Comparison of ENCODE assay signal across 37 cellular contexts in genomic region chr17:65604070-65604469, GRCh38. TPM values are rescaled to one million over a fixed set of nuclear protein-coding genes. Genes with fewer than 3 reads are reported as not detected.
A peak's percentile ranks its signal among the peaks of the same experiment; 100 is the strongest.
DNase-seq lines count a peak whose midpoint lies in the region; FAIRE-seq and TF ChIP-seq lines count a peak whose summit lies in the region.
"Had no signal": no experiment of that assay in that cellular context is flagged by ENCODE, and none has a peak within 500 bp of the region (broad histone marks: within the 10 kb centered on the region; RNA-seq: fewer than 3 reads in every experiment).

No MANE protein-coding gene starts in this region.

- peaks cover 2% of the 10 kb centered on the region for H3K9me3 Mint-ChIP-seq in astrocyte (ENCODE audit: unreplicated experiment)
- H3K9me3 Mint-ChIP-seq: CD4-positive, alpha-beta T cell; naive thymus-derived CD8-positive, alpha-beta T cell; stimulated activated memory B cell treated with anti-CD40 and anti-IgM and Interleukin-4, amounts not matched to agents 10 μg/mL and 1 μg/mL and 100 μg/mL, for 72 hours; T-helper 2 cell treated with Interferon-gamma antibody and Interleukin-4, amounts not matched to agents 5 μg/mL and 100 μg/mL, for 36 hours had no signal

- no peak overlapping the region for H3K27ac Mint-ChIP-seq in astrocyte (ENCODE audit: unreplicated experiment)
- H3K27ac Mint-ChIP-seq: activated CD4-positive, alpha-beta T cell treated with anti-CD3 and anti-CD28 coated beads for 36 hours; activated naive CD8-positive, alpha-beta T cell; CD4-positive, alpha-beta T cell; dendritic cell treated with granulocyte-macrophage colony-stimulating factor and Interleukin-4, amounts not matched to agents 40 ng/mL and 50 ng/mL, for 4 days; naive thymus-derived CD8-positive, alpha-beta T cell; stimulated activated memory B cell treated with anti-CD40 and anti-IgM and Interleukin-4, amounts not matched to agents 10 μg/mL and 1 μg/mL and 100 μg/mL, for 72 hours; T-helper 2 cell treated with Interferon-gamma antibody and Interleukin-4, amounts not matched to agents 5 μg/mL and 100 μg/mL, for 36 hours had no signal

- no peak overlapping the region for H3K27ac ChIP-seq in right atrium auricular region
- no peak overlapping the region for H3K27ac ChIP-seq in astrocyte (ENCODE audit: low read depth, low read length)
- H3K27ac ChIP-seq in Peyer's patch: no peak overlapping the region
- H3K27ac ChIP-seq: esophagus squamous epithelium, heart right ventricle, prostate gland had no signal

- no peak overlapping the region for H3K4me3 ChIP-seq in right atrium auricular region
- H3K4me3 ChIP-seq in astrocyte (ENCODE audit: insufficient read depth, low read depth, low read length): no peak overlapping the region
- H3K4me3 ChIP-seq in Peyer's patch: no peak overlapping the region
- H3K4me3 ChIP-seq: esophagus squamous epithelium, heart right ventricle, K562, MG63, prostate gland had no signal

- no peaks in the 10 kb centered on the region for H3K9me3 ChIP-seq in right atrium auricular region
- no peaks in the 10 kb centered on the region for H3K9me3 ChIP-seq in astrocyte (ENCODE audit: insufficient read depth, low read depth, low read length)
- H3K9me3 ChIP-seq in Peyer's patch: no peaks in the 10 kb centered on the region
- H3K9me3 ChIP-seq: esophagus squamous epithelium, heart right ventricle, MG63, prostate gland had no signal

- H4K20me1 ChIP-seq in astrocyte (ENCODE audit: insufficient read depth, low read length): no peaks in the 10 kb centered on the region

- DNase-seq in cardiac septum (ENCODE audit: low spot score) (peak; percentile 66), right atrium auricular region (ENCODE audit: low spot score) (no peak), astrocyte (ENCODE audit: low read depth) (peak; percentile 25), iris pigment epithelial cell (ENCODE audit: low read depth) (peak; percentile 25), KG1 (lab: John Stamatoyannopoulos, UW) (no peak), Peyer's patch (no peak), ureter (ENCODE audit: low spot score) (no peak)
- no peak for DNase-seq in activated CD4-positive, alpha-beta T cell treated with anti-CD3 and anti-CD28 coated beads for 1 hour
- DNase-seq: activated CD4-positive, alpha-beta T cell treated with anti-CD3 and anti-CD28 coated beads for 36 hours; activated CD8-positive, alpha-beta memory T cell treated with anti-CD3 and anti-CD28 coated beads for 24 hours; activated effector memory CD4-positive, alpha-beta T cell treated with anti-CD3 and anti-CD28 coated beads, Interleukin-2, amount 50 U/mL, for 16 hours; activated T-cell treated with anti-CD3 and anti-CD28 coated beads, Interleukin-2, amount 50 U/mL, for 1 hour; CD4-positive, alpha-beta T cell; central memory CD4-positive, alpha-beta T cell; esophagus squamous epithelium; foreskin melanocyte; heart right ventricle; kidney; MG63; midbrain; naive thymus-derived CD8-positive, alpha-beta T cell; NCI-H1105 treated with DMSO at 0.1 percent for 48 hours; NCI-H1930; NCI-H524; occipital lobe; SIG-M5; stimulated activated CD4-positive, alpha-beta T cell treated with anti-CD3 and anti-CD28 coated beads, Interleukin-15, amount 100 ng/mL, for 24 hours; trophoblast cell had no signal

- peaks cover 2% of the 10 kb centered on the region for H3K4me1 Mint-ChIP-seq in astrocyte (ENCODE audit: low read depth, unreplicated experiment)
- H3K4me1 Mint-ChIP-seq: stimulated activated memory B cell treated with anti-CD40 and anti-IgM and Interleukin-4, amounts not matched to agents 10 μg/mL and 1 μg/mL and 100 μg/mL, for 72 hours had no signal

- peaks cover 7% of the 10 kb centered on the region for H3K27me3 Mint-ChIP-seq in astrocyte (ENCODE audit: low read depth, unreplicated experiment)
- H3K27me3 Mint-ChIP-seq: activated CD4-positive, alpha-beta T cell treated with anti-CD3 and anti-CD28 coated beads for 36 hours; activated naive CD8-positive, alpha-beta T cell; CD4-positive, alpha-beta T cell; dendritic cell treated with granulocyte-macrophage colony-stimulating factor and Interleukin-4, amounts not matched to agents 40 ng/mL and 50 ng/mL, for 4 days had no signal

- TF ChIP-seq POLR2A in Peyer's patch (IDR thresholded peaks at IDR 0.05): no peak

- TF ChIP-seq CTCF in right atrium auricular region (IDR thresholded peaks at IDR 0.05) (no peak), astrocyte (IDR thresholded peaks at IDR 0.05; ENCODE audit: insufficient read depth, low read depth, low read length) (no peak), Peyer's patch (IDR thresholded peaks at IDR 0.05) (no peak)

- intact Hi-C loops in cardiac septum (cut with DNase I): no loop called here

- no peaks in the 10 kb centered on the region for H3K79me2 ChIP-seq in astrocyte (ENCODE audit: insufficient read depth, low read length)

- H3K27me3 ChIP-seq in right atrium auricular region: no peaks in the 10 kb centered on the region
- H3K27me3 ChIP-seq in astrocyte (ENCODE audit: insufficient read depth, low read length): no peaks in the 10 kb centered on the region
- H3K27me3 ChIP-seq in Peyer's patch: no peaks in the 10 kb centered on the region
- H3K27me3 ChIP-seq: esophagus squamous epithelium, heart right ventricle, MG63 had no signal

- H3K4me2 ChIP-seq in astrocyte (ENCODE audit: low read length): peak overlapping the region; percentile 16

- H2AFZ ChIP-seq in astrocyte (ENCODE audit: low read depth, low read length): no peak overlapping the region

- H3K4me1 ChIP-seq in right atrium auricular region (no peaks in the 10 kb centered on the region), astrocyte (ENCODE audit: insufficient read depth, low read length) (peaks cover 8% of the 10 kb centered on the region), Peyer's patch (no peaks in the 10 kb centered on the region)
- H3K4me1 ChIP-seq: esophagus squamous epithelium, prostate gland had no signal

- H3K36me3 Mint-ChIP-seq in astrocyte (ENCODE audit: low read depth, unreplicated experiment): peaks cover 11% of the 10 kb centered on the region
- H3K36me3 Mint-ChIP-seq: activated naive CD8-positive, alpha-beta T cell; naive thymus-derived CD8-positive, alpha-beta T cell had no signal

- FAIRE-seq in astrocyte (lab: Jason Lieb, UNC): no peak
- FAIRE-seq: A204.1, endometrium, HTR-8/SVneo, K562, kidney had no signal

- H3K4me3 Mint-ChIP-seq in astrocyte (ENCODE audit: unreplicated experiment): no peak overlapping the region
- H3K4me3 Mint-ChIP-seq: activated CD4-positive, alpha-beta T cell treated with anti-CD3 and anti-CD28 coated beads for 36 hours; activated naive CD8-positive, alpha-beta T cell; CD4-positive, alpha-beta T cell; dendritic cell treated with granulocyte-macrophage colony-stimulating factor and Interleukin-4, amounts not matched to agents 40 ng/mL and 50 ng/mL, for 4 days; naive thymus-derived CD8-positive, alpha-beta T cell; stimulated activated memory B cell treated with anti-CD40 and anti-IgM and Interleukin-4, amounts not matched to agents 10 μg/mL and 1 μg/mL and 100 μg/mL, for 72 hours; T-helper 2 cell treated with Interferon-gamma antibody and Interleukin-4, amounts not matched to agents 5 μg/mL and 100 μg/mL, for 36 hours had no signal

- H3K36me3 ChIP-seq in right atrium auricular region (no peaks in the 10 kb centered on the region), astrocyte (ENCODE audit: insufficient read depth, low read length) (no peaks in the 10 kb centered on the region), Peyer's patch (no peaks in the 10 kb centered on the region)
- H3K36me3 ChIP-seq: esophagus squamous epithelium, heart right ventricle, MG63, prostate gland had no signal

- H3K9ac ChIP-seq in astrocyte (ENCODE audit: low read length): no peak overlapping the region

RNA-seq across cellular contexts. Expression of gene AXIN2, which starts 42.6 kb away (rescaled TPM):
- total RNA-seq in cardiac septum (12.4 TPM), right atrium auricular region (10 to 100 TPM in 1 of 2 donors, 1 to 10 TPM in 1; 8.7 to 29.8 TPM), astrocyte (8.0 and 8.9 TPM in 2 replicates), Peyer's patch (10 to 100 TPM; 16.5 to 69.3 (median 29.4) TPM), ureter (11.8 TPM)

Comparison
In these comparisons a context has a peak if more than half of its experiments do, and no peak if none do; other contexts are left out.
1. DNase-seq: peak in cardiac septum (single experiment), astrocyte (single experiment) and iris pigment epithelial cell (single experiment); none in right atrium auricular region (single experiment), KG1 (single experiment), Peyer's patch (0 of 3), activated CD4-positive, alpha-beta T cell treated with anti-CD3 and anti-CD28 coated beads for 1 hour (single experiment) and ureter (single experiment).